In the genomic region with DNA sequence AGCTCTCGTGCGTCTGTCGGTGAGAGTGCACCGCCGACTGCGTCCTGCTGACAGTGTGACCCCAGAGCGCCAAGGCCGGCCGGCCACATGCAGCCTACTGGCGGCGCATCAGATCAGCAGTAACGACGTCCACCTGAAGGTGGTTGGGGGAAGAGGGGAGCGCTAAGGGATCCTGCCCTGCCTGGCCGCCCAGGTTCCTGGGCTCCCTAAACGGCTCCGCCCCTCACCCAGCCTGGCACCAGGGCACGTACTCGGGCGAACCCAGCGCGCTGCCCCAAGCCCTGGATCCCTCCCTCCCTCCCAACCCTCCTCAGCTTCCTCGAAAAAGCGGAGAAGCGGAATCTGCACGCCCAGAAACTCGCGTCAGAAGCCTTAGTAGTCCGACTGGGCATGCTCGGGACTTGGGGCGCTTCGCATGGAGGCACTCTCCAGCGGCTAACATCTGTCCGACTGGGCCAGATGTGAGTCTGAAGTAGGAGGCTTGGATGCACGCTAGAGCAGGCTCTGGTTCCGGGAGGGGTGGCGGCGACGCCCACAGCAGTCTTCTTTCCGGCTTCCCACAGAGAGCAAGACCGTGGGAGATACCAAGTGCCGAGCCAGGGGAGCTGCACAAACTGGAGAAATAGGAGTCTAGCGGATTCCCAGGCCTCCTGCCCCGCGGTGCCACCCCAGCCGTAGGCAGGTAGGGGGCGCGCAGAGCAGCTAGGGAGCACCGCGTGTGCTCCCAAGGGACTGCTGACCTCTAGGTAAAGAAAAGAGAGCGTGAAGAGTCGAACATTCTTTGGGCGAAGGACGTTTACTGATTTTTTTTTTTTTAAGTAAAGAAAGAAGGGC, we compare ENCODE assay signal across 1 cellular context.
TF ChIP-seq lines count a peak whose summit lies in the region.

No MANE protein-coding gene starts in this region.

TF ChIP-seq in H1, 55 proteins besides CTCF, POLR2A, EP300 and RAD21:
- peak; percentile 46; the same call in 1 of the 2 replicates for TF ChIP-seq RBBP5 (IDR thresholded peaks at IDR 0.05; ENCODE audit: borderline replicate concordance, low read depth, low read length)
- 0 out of 2 replicates have a peak, but pooled peaks have one; percentile 9 for TF ChIP-seq TEAD4 (IDR thresholded peaks at IDR 0.05; ENCODE audit: low read depth, low read length)
- peak; percentile 10; the same call in 1 of the 2 replicates for TF ChIP-seq TAF1 (IDR thresholded peaks at IDR 0.05; ENCODE audit: low read depth, low read length)
- peak; percentile 71 for TF ChIP-seq KDM4A (IDR thresholded peaks at IDR 0.05; ENCODE audit: low read depth, low read length, severe bottlenecking)
- peak; percentile 84 for TF ChIP-seq KDM1A (IDR thresholded peaks at IDR 0.05; ENCODE audit: borderline replicate concordance, low read length)
- TF ChIP-seq CBX8 (IDR thresholded peaks at IDR 0.05; ENCODE audit: borderline replicate concordance, low read depth, low read length) = no peak
- TF ChIP-seq SP1 (IDR thresholded peaks at IDR 0.05; ENCODE audit: low read depth, low read length) = peak; percentile 73; the same call in 1 of the 2 replicates
- TF ChIP-seq JUND (IDR thresholded peaks at IDR 0.05; ENCODE audit: low read length) = peak; percentile 9; the same call in 1 of the 2 replicates
- TF ChIP-seq, protein P1, sequence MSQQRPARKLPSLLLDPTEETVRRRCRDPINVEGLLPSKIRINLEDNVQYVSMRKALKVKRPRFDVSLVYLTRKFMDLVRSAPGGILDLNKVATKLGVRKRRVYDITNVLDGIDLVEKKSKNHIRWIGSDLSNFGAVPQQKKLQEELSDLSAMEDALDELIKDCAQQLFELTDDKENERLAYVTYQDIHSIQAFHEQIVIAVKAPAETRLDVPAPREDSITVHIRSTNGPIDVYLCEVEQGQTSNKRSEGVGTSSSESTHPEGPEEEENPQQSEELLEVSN (IDR thresholded peaks at IDR 0.05) = peak; percentile 65
- no peak for TF ChIP-seq RXRA (IDR thresholded peaks at IDR 0.05; ENCODE audit: insufficient read depth, low read depth, low read length)
- TF ChIP-seq, protein P2, sequence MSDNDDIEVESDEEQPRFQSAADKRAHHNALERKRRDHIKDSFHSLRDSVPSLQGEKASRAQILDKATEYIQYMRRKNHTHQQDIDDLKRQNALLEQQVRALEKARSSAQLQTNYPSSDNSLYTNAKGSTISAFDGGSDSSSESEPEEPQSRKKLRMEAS (IDR thresholded peaks at IDR 0.05) = peak; percentile 83
